8 cellular contexts compared by ENCODE assay signal in the genomic region with DNA sequence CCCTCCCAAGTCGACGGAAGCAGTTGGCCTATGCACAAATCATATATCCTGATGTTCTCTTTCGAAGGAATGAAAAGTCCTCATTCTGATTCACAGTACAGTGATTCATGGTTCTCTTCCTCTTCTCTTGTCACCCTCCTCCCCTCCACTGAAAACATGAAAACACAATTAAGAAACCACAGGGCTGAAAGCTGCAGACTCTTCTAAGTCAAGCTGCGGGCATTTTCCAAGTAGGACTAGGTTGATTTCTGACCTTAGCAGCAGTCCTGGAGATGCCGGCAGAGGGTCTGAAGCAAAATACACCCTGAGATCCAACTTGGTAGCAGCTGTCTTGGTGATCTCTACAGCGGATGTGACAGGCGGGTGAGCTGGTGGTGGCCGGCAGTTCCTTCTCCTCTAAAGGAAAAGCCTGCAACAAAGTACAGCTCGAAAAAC. TPM values are rescaled to one million over a fixed set of nuclear protein-coding genes. Genes with fewer than 3 reads are reported as not detected.
DNase-seq lines count a peak whose midpoint lies in the region; ATAC-seq and TF ChIP-seq lines count a peak whose summit lies in the region.

No MANE protein-coding gene starts in this region.

- H3K27me3 ChIP-seq in BLaER1 = peaks cover 42% of the 10 kb centered on the region
- H3K27me3 ChIP-seq in CD4-positive, alpha-beta T cell (ENCODE audit: control insufficient read depth, insufficient read depth, low read length) = peaks cover 7% of the 10 kb centered on the region

- H3K9me3 ChIP-seq in BLaER1 = no peaks in the 10 kb centered on the region
- no peaks in the 10 kb centered on the region for H3K9me3 ChIP-seq in CD4-positive, alpha-beta T cell (ENCODE audit: control insufficient read depth, low read length)

- CTCF ChIA-PET in CD4-positive, alpha-beta T cell (lab: Charles Lee) = no interaction called here

- intact Hi-C loops in CD4-positive, alpha-beta T cell (cut with DNase I, micrococcal nuclease) = no loop called here

- peaks cover 13% of the 10 kb centered on the region for H3K36me3 Mint-ChIP-seq in stimulated activated effector memory CD8-positive, alpha-beta T cell treated with anti-CD3 and anti-CD28 coated beads, Interleukin-12 subunit alpha, Interleukin-12 subunit beta, amount 100 ng/mL, for 72 hours
- H3K36me3 Mint-ChIP-seq in CD4-positive, alpha-beta T cell (ENCODE audit: low read depth) = no peaks in the 10 kb centered on the region

- H4K20me1 ChIP-seq in BLaER1 = no peaks in the 10 kb centered on the region

- no peak overlapping the region for H3K27ac ChIP-seq in BLaER1
- no peak overlapping the region for H3K27ac ChIP-seq in CD4-positive, alpha-beta T cell (ENCODE audit: low read depth, low read length)

- TF ChIP-seq CTCF in fibroblast of the aortic adventitia (IDR thresholded peaks at IDR 0.05; ENCODE audit: insufficient read depth, low read length) = no peak
- no peak for TF ChIP-seq CTCF in CD4-positive, alpha-beta T cell (IDR thresholded peaks at IDR 0.05)

- peaks cover 43% of the 10 kb centered on the region for H3K27me3 Mint-ChIP-seq in CD4-positive, alpha-beta T cell

- POLR2A ChIA-PET in CD4-positive, alpha-beta T cell (lab: Charles Lee) = no interaction called here

- H3K4me1 ChIP-seq in BLaER1 = peaks cover 16% of the 10 kb centered on the region

- peaks cover 54% of the 10 kb centered on the region for H3K4me1 Mint-ChIP-seq in stimulated activated effector memory CD8-positive, alpha-beta T cell treated with anti-CD3 and anti-CD28 coated beads, Interleukin-12 subunit alpha, Interleukin-12 subunit beta, amount 100 ng/mL, for 72 hours
- H3K4me1 Mint-ChIP-seq in CD4-positive, alpha-beta T cell (ENCODE audit: low read depth) = peaks cover 15% of the 10 kb centered on the region

- peak overlapping the region; percentile 63 for H3K4me3 Mint-ChIP-seq in stimulated activated effector memory CD8-positive, alpha-beta T cell treated with anti-CD3 and anti-CD28 coated beads, Interleukin-12 subunit alpha, Interleukin-12 subunit beta, amount 100 ng/mL, for 72 hours
- H3K4me3 Mint-ChIP-seq in CD4-positive, alpha-beta T cell = no peak overlapping the region

- H3K9ac ChIP-seq in BLaER1 = no peak overlapping the region

- H3K36me3 ChIP-seq in BLaER1 = no peaks in the 10 kb centered on the region

- no peaks in the 10 kb centered on the region for H3K9me3 Mint-ChIP-seq in stimulated activated effector memory CD8-positive, alpha-beta T cell treated with anti-CD3 and anti-CD28 coated beads, Interleukin-12 subunit alpha, Interleukin-12 subunit beta, amount 100 ng/mL, for 72 hours
- H3K9me3 Mint-ChIP-seq in CD4-positive, alpha-beta T cell = no peaks in the 10 kb centered on the region

- DNase-seq in RPMI7951 (ENCODE audit: low read depth) (peak; percentile 70), fibroblast of the aortic adventitia (ENCODE audit: low read depth) (peak; percentile 27), DMS 273 treated with DMSO at 0.1 percent for 48 hours (lab: John Stamatoyannopoulos, UW) (no peak)
- peak; percentile 12 to 54 for DNase-seq in stimulated activated effector memory CD8-positive, alpha-beta T cell treated with anti-CD3 and anti-CD28 coated beads, Interleukin-12 subunit alpha, Interleukin-12 subunit beta, amount 100 ng/mL, for 72 hours (ENCODE audit: low spot score in 2 of 2)
- no peak for DNase-seq in CD4-positive, alpha-beta T cell

- peak overlapping the region; percentile 60 for H3K27ac Mint-ChIP-seq in stimulated activated effector memory CD8-positive, alpha-beta T cell treated with anti-CD3 and anti-CD28 coated beads, Interleukin-12 subunit alpha, Interleukin-12 subunit beta, amount 100 ng/mL, for 72 hours
- H3K27ac Mint-ChIP-seq in CD4-positive, alpha-beta T cell = no peak overlapping the region

- H3K4me2 ChIP-seq in BLaER1 = peak overlapping the region; percentile 50

- H3K4me3 ChIP-seq in BLaER1 (no peak overlapping the region), fibroblast of the aortic adventitia (ENCODE audit: low read depth, low read length) (no peak overlapping the region)

- ATAC-seq in GM21576 (IDR thresholded peaks at IDR 0.05; ENCODE audit: unreplicated experiment) (peak; percentile 23), HG03095 (IDR thresholded peaks at IDR 0.05; ENCODE audit: unreplicated experiment) (no peak)
- ATAC-seq in stimulated activated effector memory CD8-positive, alpha-beta T cell treated with anti-CD3 and anti-CD28 coated beads, Interleukin-12 subunit alpha, Interleukin-12 subunit beta, amount 100 ng/mL, for 72 hours = peak; percentile 74
- ATAC-seq in CD4-positive, alpha-beta T cell (ENCODE audit: poor library complexity) = no peak

RNA-seq across cellular contexts. Expression of a gene that starts 6.2 kb away (rescaled TPM):
- 2.1 and 2.4 TPM in 2 replicates for total RNA-seq in RPMI7951 (2014; rRNA removed; shearing (Covaris generic))
- 0.65 and 0.72 TPM in 2 replicates for total RNA-seq in fibroblast of the aortic adventitia (ENCODE audit: low replicate concordance)
- total RNA-seq in CD4-positive, alpha-beta T cell = 1 to 10 TPM in 1 of 2 experiments, under 1 TPM in 1; 0.78 to 1.3 TPM

Comparison
In these comparisons a context has a peak if more than half of its experiments do, and no peak if none do; other contexts are left out.
1. ATAC-seq: peak in GM21576 (single experiment) and stimulated activated effector memory CD8-positive, alpha-beta T cell treated with anti-CD3 and anti-CD28 coated beads, Interleukin-12 subunit alpha, Interleukin-12 subunit beta, amount 100 ng/mL, for 72 hours (single experiment); none in HG03095 (single experiment) and CD4-positive, alpha-beta T cell (single experiment).
2. DNase-seq: peak in RPMI7951 (single experiment), fibroblast of the aortic adventitia (single experiment) and stimulated activated effector memory CD8-positive, alpha-beta T cell treated with anti-CD3 and anti-CD28 coated beads, Interleukin-12 subunit alpha, Interleukin-12 subunit beta, amount 100 ng/mL, for 72 hours (2 of 2); none in CD4-positive, alpha-beta T cell (0 of 10) and DMS 273 treated with DMSO at 0.1 percent for 48 hours (single experiment).